In genomic region chr2:148927010-148927409, GRCh38 we compare ENCODE assay signal across 8 cellular contexts. TPM values are rescaled to one million over a fixed set of nuclear protein-coding genes. Genes with fewer than 3 reads are reported as not detected.
DNase-seq lines count a peak whose midpoint lies in the region; ATAC-seq and TF ChIP-seq lines count a peak whose summit lies in the region.

No MANE protein-coding gene starts in this region.

- H3K4me3 Mint-ChIP-seq in activated naive CD8-positive, alpha-beta T cell treated with anti-CD3 and anti-CD28 coated beads, Interleukin-2, amount 10 ng/mL, durations not matched to agents 7 days and 5 days: peak overlapping the region; percentile 88

- no peaks in the 10 kb centered on the region for H3K9me3 Mint-ChIP-seq in activated naive CD8-positive, alpha-beta T cell treated with anti-CD3 and anti-CD28 coated beads, Interleukin-2, amount 10 ng/mL, durations not matched to agents 7 days and 5 days

- H3K27ac ChIP-seq in neutrophil: peak overlapping the region; percentile 66

- peak overlapping the region; percentile 88 for H3K27ac Mint-ChIP-seq in activated naive CD8-positive, alpha-beta T cell treated with anti-CD3 and anti-CD28 coated beads, Interleukin-2, amount 10 ng/mL, durations not matched to agents 7 days and 5 days

- in situ Hi-C loops in GM13976 (cut with MboI; ENCODE audit: low sequenced_read_pairs, unreplicated experiment): no loop called here

- H3K27me3 ChIP-seq in neutrophil: no peaks in the 10 kb centered on the region

- peaks cover 4% of the 10 kb centered on the region for H3K36me3 Mint-ChIP-seq in activated naive CD8-positive, alpha-beta T cell treated with anti-CD3 and anti-CD28 coated beads, Interleukin-2, amount 10 ng/mL, durations not matched to agents 7 days and 5 days

- H3K4me1 Mint-ChIP-seq in activated naive CD8-positive, alpha-beta T cell treated with anti-CD3 and anti-CD28 coated beads, Interleukin-2, amount 10 ng/mL, durations not matched to agents 7 days and 5 days: peaks cover 19% of the 10 kb centered on the region

- POLR2A ChIA-PET in HEK293T (lab: Yijun Ruan, JAX): no interaction called here
- POLR2A ChIA-PET in activated naive CD8-positive, alpha-beta T cell treated with anti-CD3 and anti-CD28 coated beads, Interleukin-2, amount 10 ng/mL, durations not matched to agents 7 days and 5 days (lab: Charles Lee): interaction anchor here (0.6 to 1.2 kb wide), 2 partner anchors 281 to 374 kb away, joined by 3 to 4 read pairs; no protein-coding TSS in a partner anchor

- H3K27me3 Mint-ChIP-seq in activated naive CD8-positive, alpha-beta T cell treated with anti-CD3 and anti-CD28 coated beads, Interleukin-2, amount 10 ng/mL, durations not matched to agents 7 days and 5 days: no peaks in the 10 kb centered on the region

- no peaks in the 10 kb centered on the region for H3K9me3 ChIP-seq in neutrophil

- DNase-seq in GM13976 (ENCODE audit: low spot score): peak; percentile 50
- peak; percentile 25 for DNase-seq in HEK293T (ENCODE audit: extremely low spot score)
- DNase-seq in NOMO-1 (lab: John Stamatoyannopoulos, UW; ENCODE audit: unreplicated experiment in 2 of 2): peak; percentile 77 to 88
- DNase-seq in activated naive CD8-positive, alpha-beta T cell treated with anti-CD3 and anti-CD28 coated beads, Interleukin-2, amount 10 ng/mL, durations not matched to agents 7 days and 5 days: peak; percentile 55
- DNase-seq in Ammon's horn (ENCODE audit: low spot score): no peak
- DNase-seq in foreskin melanocyte: no peak
- DNase-seq in omental fat pad (ENCODE audit: low spot score): no peak

- TF ChIP-seq CTCF in GM13976 (IDR thresholded peaks at IDR 0.05; ENCODE audit: borderline replicate concordance, control extremely low read depth, extremely low read depth, insufficient read depth, missing control alignments) (no peak), neutrophil (IDR thresholded peaks at IDR 0.05) (no peak), omental fat pad (IDR thresholded peaks at IDR 0.05) (no peak)

- peak; percentile 89 for ATAC-seq in activated naive CD8-positive, alpha-beta T cell treated with anti-CD3 and anti-CD28 coated beads, Interleukin-2, amount 10 ng/mL, durations not matched to agents 7 days and 5 days (ENCODE audit: low read depth)
- ATAC-seq in omental fat pad (ENCODE audit: low FRiP score): no peak

- H3K4me3 ChIP-seq in neutrophil (ENCODE audit: low read depth in 1 of 2, low read length in 1 of 2): peak overlapping the region; percentile 60 to 62

- no peaks in the 10 kb centered on the region for H3K36me3 ChIP-seq in neutrophil

- CTCF ChIA-PET in HEK293T (lab: Yijun Ruan, JAX): interaction anchor here (0.6 kb wide), 1 partner anchor 380 kb away, joined by 3 read pairs; no protein-coding TSS in a partner anchor

- peaks cover 24 to 26% of the 10 kb centered on the region in 2 experiments for H3K4me1 ChIP-seq in neutrophil (ENCODE audit: control insufficient read depth in 1 of 2, insufficient read depth in 1 of 2, low read depth in 1 of 2, low read length in 1 of 2)

TF ChIP-seq in HEK293T, 16 proteins besides CTCF, POLR2A, EP300 and RAD21:
- TF ChIP-seq L3MBTL2 (conservative IDR thresholded peaks at IDR 0.05): no peak

RNA-seq across cellular contexts. Expression of gene KIF5C, which starts 52.0 kb away (rescaled TPM):
- 10 to 100 TPM; 13.3 to 14.2 TPM for total RNA-seq in activated naive CD8-positive, alpha-beta T cell treated with anti-CD3 and anti-CD28 coated beads, Interleukin-2, amount 10 ng/mL, durations not matched to agents 7 days and 5 days
- total RNA-seq in omental fat pad: 1 to 10 TPM in 3 of 4 donors, under 1 TPM in 1; 0.88 to 4.5 (median 2.4) TPM

Comparison
In these comparisons a context has a peak if more than half of its experiments do, and no peak if none do; other contexts are left out.
1. DNase-seq: peak in GM13976 (single experiment), HEK293T (single experiment), NOMO-1 (2 of 2) and activated naive CD8-positive, alpha-beta T cell treated with anti-CD3 and anti-CD28 coated beads, Interleukin-2, amount 10 ng/mL, durations not matched to agents 7 days and 5 days (single experiment); none in Ammon's horn (single experiment), foreskin melanocyte (single experiment) and omental fat pad (single experiment).